19 cellular contexts compared by ENCODE assay signal in genomic region chr7:17613338-17614041, GRCh38.
"Had no signal": no experiment of that assay in that cellular context is flagged by ENCODE, and none has a peak within 500 bp of the region (broad histone marks: within the 10 kb centered on the region; RNA-seq: fewer than 3 reads in every experiment).

No MANE protein-coding gene starts in this region.

- H3K36me3 Mint-ChIP-seq: neural progenitor cell had no signal

- H3K4me3 ChIP-seq: heart left ventricle, hepatocyte, neural progenitor cell, ovary, right lobe of liver, thoracic aorta, tibial nerve, upper lobe of left lung had no signal

- H3K4me3 Mint-ChIP-seq: effector memory CD8-positive, alpha-beta T cell; nephron; neural progenitor cell had no signal

- ATAC-seq: effector memory CD8-positive, alpha-beta T cell; heart left ventricle; left lobe of liver had no signal

- H3K27ac ChIP-seq: heart left ventricle, hepatocyte, neural progenitor cell, ovary, right lobe of liver, thoracic aorta, tibial nerve, upper lobe of left lung had no signal

- H3K36me3 ChIP-seq: heart left ventricle, neural progenitor cell, ovary, right lobe of liver, thoracic aorta, upper lobe of left lung had no signal

- H3K9me3 ChIP-seq: ovary, right lobe of liver, thoracic aorta, upper lobe of left lung had no signal

- H3K4me1 Mint-ChIP-seq: nephron, neural progenitor cell had no signal

- H3K9me3 Mint-ChIP-seq: neural progenitor cell had no signal

- H3K4me1 ChIP-seq: heart left ventricle, neural progenitor cell, tibial nerve had no signal

- DNase-seq: cortex of kidney; effector memory CD8-positive, alpha-beta T cell; erythroblast; heart left ventricle; kidney; nucleus accumbens; ovary; right lobe of liver; small intestine; stimulated activated CD4-positive, alpha-beta T cell treated with anti-CD3 and anti-CD28 coated beads, Interleukin-15, amount 100 ng/mL, for 24 hours; stimulated activated CD4-positive, alpha-beta T cell treated with anti-CD3 and anti-CD28 coated beads, Interleukin-2, amount 100 ng/mL, for 48 hours; stimulated activated naive CD4-positive, alpha-beta T cell treated with Interleukin-2 at 50 U/mL for 16 hours had no signal

- H3K27me3 ChIP-seq: heart left ventricle, hepatocyte, neural progenitor cell, ovary, right lobe of liver, tibial nerve, upper lobe of left lung had no signal

- H3K27ac Mint-ChIP-seq: effector memory CD8-positive, alpha-beta T cell; nephron; neural progenitor cell had no signal
